In genomic region chr3:124217542-124217941, GRCh38 we compare ENCODE assay signal across 8 cellular contexts.
A peak's percentile ranks its signal among the peaks of the same experiment; 100 is the strongest.
DNase-seq lines count a peak whose midpoint lies in the region; ATAC-seq and TF ChIP-seq lines count a peak whose summit lies in the region.

No MANE protein-coding gene starts in this region.

- no peak for TF ChIP-seq CTCF in cardiac muscle cell (IDR thresholded peaks at IDR 0.05; ENCODE audit: low read depth, low read length)
- TF ChIP-seq CTCF in right atrium auricular region (IDR thresholded peaks at IDR 0.05), result no peak
- TF ChIP-seq CTCF in SK-N-SH (IDR thresholded peaks at IDR 0.05), result no peak
- TF ChIP-seq CTCF in foreskin keratinocyte (conservative IDR thresholded peaks at IDR 0.05), result no peak
- TF ChIP-seq CTCF in smooth muscle cell (IDR thresholded peaks at IDR 0.05; ENCODE audit: borderline replicate concordance, insufficient read depth, poor library complexity, severe bottlenecking), result no peak

- 71% methylated on average over 3 of the region's 3 CpGs for WGBS in SK-N-SH (ENCODE audit: low lambda C conversion rate)
- WGBS in smooth muscle cell (ENCODE audit: low lambda C conversion rate), result 26% methylated on average over 3 of the region's 3 CpGs

- H3K27ac ChIP-seq in cardiac muscle cell (no peak overlapping the region), right atrium auricular region (no peak overlapping the region), SK-N-SH (ENCODE audit: low read depth in 2 of 2, low read length in 1 of 2) (no peak overlapping the region), foreskin keratinocyte (no peak overlapping the region), smooth muscle cell (ENCODE audit: low read depth) (no peak overlapping the region)

- CTCF ChIA-PET in SK-N-SH (lab: Yijun Ruan, JAX), result interaction anchor here (0.8 kb wide), 1 partner anchor 11 kb away, joined by 3 read pairs; no protein-coding TSS in a partner anchor

- no peak overlapping the region for H3K9ac ChIP-seq in SK-N-SH
- no peak overlapping the region for H3K9ac ChIP-seq in smooth muscle cell (ENCODE audit: low read depth)

- no peak overlapping the region for H3K4me2 ChIP-seq in SK-N-SH
- no peak overlapping the region for H3K4me2 ChIP-seq in smooth muscle cell

- H3K4me1 ChIP-seq in cardiac muscle cell (ENCODE audit: low read depth) (no peaks in the 10 kb centered on the region), right atrium auricular region (no peaks in the 10 kb centered on the region), SK-N-SH (ENCODE audit: control insufficient read depth in 1 of 2, insufficient read depth in 2 of 2, low read depth in 1 of 2, low read length in 1 of 2) (peaks cover 7 to 23% of the 10 kb centered on the region in 2 experiments; a peak in 3 of 4 replicates), foreskin keratinocyte (peaks cover 4% of the 10 kb centered on the region), smooth muscle cell (ENCODE audit: low read depth) (no peaks in the 10 kb centered on the region)

- H4K20me1 ChIP-seq in SK-N-SH (ENCODE audit: insufficient read depth) (peaks cover 28% of the 10 kb centered on the region), smooth muscle cell (ENCODE audit: low read depth) (peaks cover 93% of the 10 kb centered on the region)

- DNase-seq in cardiac muscle cell (ENCODE audit: low read depth in 1 of 2, low spot score in 1 of 2) (peak; percentile 84 to 89), right atrium auricular region (ENCODE audit: low spot score) (no peak), SK-N-SH (no peak), foreskin keratinocyte (peak; percentile 10 to 35), smooth muscle cell (lab: John Stamatoyannopoulos, UW; ENCODE audit: unreplicated experiment) (peak; percentile 10), NCI-H2227 (lab: John Stamatoyannopoulos, UW; ENCODE audit: unreplicated experiment) (no peak), NCI-H2196 treated with DMSO at 0.1 percent for 48 hours (lab: John Stamatoyannopoulos, UW; ENCODE audit: unreplicated experiment) (no peak)

- H2AFZ ChIP-seq in SK-N-SH (ENCODE audit: low read depth), result no peak overlapping the region
- no peak overlapping the region for H2AFZ ChIP-seq in smooth muscle cell (ENCODE audit: low read depth)

- H3K27me3 ChIP-seq in cardiac muscle cell (no peaks in the 10 kb centered on the region), right atrium auricular region (no peaks in the 10 kb centered on the region), SK-N-SH (ENCODE audit: insufficient read depth) (no peaks in the 10 kb centered on the region), foreskin keratinocyte (peaks cover 6% of the 10 kb centered on the region), smooth muscle cell (ENCODE audit: low read depth) (no peaks in the 10 kb centered on the region)

- POLR2A ChIA-PET in SK-N-SH (lab: Yijun Ruan, JAX), result no interaction called here

- TF ChIP-seq RAD21 in SK-N-SH (IDR thresholded peaks at IDR 0.05; ENCODE audit: low read length), result no peak

- no peaks in the 10 kb centered on the region for H3K9me2 ChIP-seq in SK-N-SH

- ATAC-seq in foreskin keratinocyte (peak; percentile 60), HG03378 (IDR thresholded peaks at IDR 0.05; ENCODE audit: unreplicated experiment) (no peak)

- H3K79me2 ChIP-seq in SK-N-SH (ENCODE audit: insufficient read depth) (no peaks in the 10 kb centered on the region), smooth muscle cell (ENCODE audit: low read depth) (peaks cover 3% of the 10 kb centered on the region)

- H3K9me3 ChIP-seq in cardiac muscle cell (ENCODE audit: low read depth), result no peaks in the 10 kb centered on the region
- H3K9me3 ChIP-seq in right atrium auricular region, result no peaks in the 10 kb centered on the region
- H3K9me3 ChIP-seq in SK-N-SH, result no peaks in the 10 kb centered on the region; the same call in 1 of the 2 replicates
- no peaks in the 10 kb centered on the region for H3K9me3 ChIP-seq in smooth muscle cell (replicated peaks; ENCODE audit: low read depth)

- no peak for TF ChIP-seq EP300 in SK-N-SH (IDR thresholded peaks at IDR 0.05; ENCODE audit: borderline replicate concordance in 1 of 2, low read depth in 1 of 2, low read length in 1 of 2)

- H3F3A ChIP-seq in SK-N-SH (replicated peaks; ENCODE audit: insufficient read depth) (no peaks in the 10 kb centered on the region), smooth muscle cell (ENCODE audit: low read depth) (no peaks in the 10 kb centered on the region)

- no peak overlapping the region for H3K4me3 ChIP-seq in cardiac muscle cell
- H3K4me3 ChIP-seq in right atrium auricular region, result no peak overlapping the region
- no peak overlapping the region for H3K4me3 ChIP-seq in SK-N-SH (ENCODE audit: low read depth in 2 of 2, low read length in 1 of 2)
- no peak overlapping the region for H3K4me3 ChIP-seq in smooth muscle cell

- H3K36me3 ChIP-seq in cardiac muscle cell, result no peaks in the 10 kb centered on the region
- no peaks in the 10 kb centered on the region for H3K36me3 ChIP-seq in right atrium auricular region
- H3K36me3 ChIP-seq in SK-N-SH (replicated peaks in 1 of 2; ENCODE audit: control insufficient read depth in 1 of 2, insufficient read depth in 2 of 2, low read length in 1 of 2), result no peaks in the 10 kb centered on the region
- H3K36me3 ChIP-seq in smooth muscle cell (ENCODE audit: low read depth), result no peaks in the 10 kb centered on the region

TF ChIP-seq in SK-N-SH, 30 proteins besides CTCF, POLR2A, EP300 and RAD21:
- TF ChIP-seq EZH2phosphoT487 (IDR thresholded peaks at IDR 0.05; ENCODE audit: borderline replicate concordance, low read depth), result no peak
- peak; percentile 99 for TF ChIP-seq REST (IDR thresholded peaks at IDR 0.05; ENCODE audit: low read depth, low read length)

Comparison
In these comparisons a context has a peak if more than half of its experiments do, and no peak if none do; other contexts are left out.
1. DNase-seq: peak in cardiac muscle cell (2 of 2), foreskin keratinocyte (2 of 2) and smooth muscle cell (single experiment); none in right atrium auricular region (single experiment), SK-N-SH (single experiment), NCI-H2227 (single experiment) and NCI-H2196 treated with DMSO at 0.1 percent for 48 hours (single experiment).